Comparison of ENCODE assay signal across 2 cellular contexts in genomic region chr17:1170739-1171138, GRCh38.
TF ChIP-seq lines count a peak whose summit lies in the region.

No MANE protein-coding gene starts in this region.

TF ChIP-seq in SK-N-SH, 30 proteins besides CTCF, POLR2A, EP300 and RAD21 (continued from another document):
- TF ChIP-seq REST (IDR thresholded peaks at IDR 0.05; ENCODE audit: low read depth, low read length) (no peak), ZBTB33 (IDR thresholded peaks at IDR 0.05; ENCODE audit: borderline replicate concordance, low read depth) (no peak), TCF12 (IDR thresholded peaks at IDR 0.05) (no peak), SMC3 (IDR thresholded peaks at IDR 0.05; ENCODE audit: low read depth, low read length) (no peak), RCOR1 (IDR thresholded peaks at IDR 0.05; ENCODE audit: low read length) (no peak), EZH2phosphoT487 (IDR thresholded peaks at IDR 0.05; ENCODE audit: borderline replicate concordance, low read depth) (no peak), FOSL2 (IDR thresholded peaks at IDR 0.05; ENCODE audit: borderline replicate concordance, low read depth) (no peak), GATA2 (CRISPR knock-in tag; IDR thresholded peaks at IDR 0.05) (no peak), FOXJ3 (CRISPR knock-in tag; IDR thresholded peaks at IDR 0.05) (no peak), RFX5 (IDR thresholded peaks at IDR 0.05; ENCODE audit: low read length) (no peak), MXI1 (IDR thresholded peaks at IDR 0.05; ENCODE audit: low read depth, low read length) (no peak), YY1 (IDR thresholded peaks at IDR 0.05; ENCODE audit: low read depth) (no peak), TAF1 (IDR thresholded peaks at IDR 0.05; ENCODE audit: borderline replicate concordance, low read depth, low read length) (no peak)
TF ChIP-seq in SK-N-SH: peak in this region for 0.

TF ChIP-seq in SK-N-SH treated with all-trans-retinoic acid at 6 μM for 48 hours, 23 proteins besides CTCF, POLR2A, EP300 and RAD21 (continued from another document):
- TF ChIP-seq PATZ1 (CRISPR knock-in tag; IDR thresholded peaks at IDR 0.05; ENCODE audit: borderline replicate concordance) = no peak
- TF ChIP-seq ZNF565 (CRISPR knock-in tag; conservative IDR thresholded peaks at IDR 0.05; ENCODE audit: low read depth) = no peak
- no peak for TF ChIP-seq ZFP3 (CRISPR knock-in tag; IDR thresholded peaks at IDR 0.05)
- no peak for TF ChIP-seq ZNF70 (CRISPR knock-in tag; IDR thresholded peaks at IDR 0.05)
- no peak for TF ChIP-seq ESRRG (CRISPR knock-in tag; IDR thresholded peaks at IDR 0.05)
- no peak for TF ChIP-seq PPARA (CRISPR knock-in tag; IDR thresholded peaks at IDR 0.05; ENCODE audit: borderline replicate concordance)
- TF ChIP-seq OSR1 (CRISPR knock-in tag; IDR thresholded peaks at IDR 0.05) = no peak
- no peak for TF ChIP-seq ZFP30 (CRISPR knock-in tag; IDR thresholded peaks at IDR 0.05)
TF ChIP-seq in SK-N-SH treated with all-trans-retinoic acid at 6 μM for 48 hours: peak in this region for 0.
